In genomic region chr14:64970776-64971451, GRCh38 we compare ENCODE assay signal across 9 cellular contexts. TPM values are rescaled to one million over a fixed set of nuclear protein-coding genes. Genes with fewer than 3 reads are reported as not detected.
DNase-seq lines count a peak whose midpoint lies in the region; ATAC-seq, FAIRE-seq and TF ChIP-seq lines count a peak whose summit lies in the region.
"Had no signal": no experiment of that assay in that cellular context is flagged by ENCODE, and none has a peak within 500 bp of the region (broad histone marks: within the 10 kb centered on the region; RNA-seq: fewer than 3 reads in every experiment).

No MANE protein-coding gene starts in this region.

- SMC1A ChIA-PET in GM12878 (lab: Charles Lee; ENCODE audit: uncharacterized antibody, unreplicated experiment) = interaction anchor here (1.0 to 2.1 kb wide), 2 partner anchors 10 to 14 kb away, joined by 3 to 6 read pairs; no protein-coding TSS in a partner anchor

- no peak overlapping the region for H3K23ac ChIP-seq in mesendoderm (ENCODE audit: low read length)

- peaks cover 20% of the 10 kb centered on the region for H3K79me1 ChIP-seq in mesendoderm (ENCODE audit: low read length)

- H3K27ac ChIP-seq in left ventricle myocardium inferior (replicated peaks) (no peak overlapping the region), right atrium auricular region (no peak overlapping the region), GM12878 (ENCODE audit: control insufficient read depth, insufficient read depth) (no peak overlapping the region), mesendoderm (ENCODE audit: low read depth, low read length) (peak overlapping the region; percentile 19), RWPE1 (no peak overlapping the region)

- no peaks in the 10 kb centered on the region for H3K9me3 ChIP-seq in left ventricle myocardium inferior (replicated peaks)
- H3K9me3 ChIP-seq in right atrium auricular region = no peaks in the 10 kb centered on the region
- no peaks in the 10 kb centered on the region for H3K9me3 ChIP-seq in GM12878 (replicated peaks; ENCODE audit: control insufficient read depth, insufficient read depth, low read length)

- no peaks in the 10 kb centered on the region for H3K27me3 ChIP-seq in left ventricle myocardium inferior (ENCODE audit: low read depth)
- no peaks in the 10 kb centered on the region for H3K27me3 ChIP-seq in right atrium auricular region
- H3K27me3 ChIP-seq in GM12878 (replicated peaks in 1 of 2; ENCODE audit: control insufficient read depth in 2 of 2, insufficient read depth in 2 of 2, low read length in 1 of 2) = peaks cover 2 to 7% of the 10 kb centered on the region in 2 experiments
- no peaks in the 10 kb centered on the region for H3K27me3 ChIP-seq in mesendoderm (ENCODE audit: insufficient read depth, low read length, poor library complexity)

- intact Hi-C loops in left ventricle myocardium inferior (cut with micrococcal nuclease) = no loop called here
- intact Hi-C loops in GM12878 (cut with micrococcal nuclease; ENCODE audit: unreplicated experiment) = no loop called here

- H3K4me2 ChIP-seq in GM12878 (ENCODE audit: control insufficient read depth, insufficient read depth) = 0 out of 2 replicates have a peak overlapping the region, but pooled peaks have one; percentile 17
- H3K4me2 ChIP-seq in mesendoderm (ENCODE audit: low read length) = peak overlapping the region; percentile 46

- no TSS peak for BruUV-seq in GM12878 (replicated peaks; lab: Mats Ljungman, UMichigan)

- FAIRE-seq in GM12878 (lab: Jason Lieb, UNC) = no peak

- in situ Hi-C loops in GM12878 (cut with MboI) = no loop called here

- TF ChIP-seq CTCF in left ventricle myocardium inferior (IDR thresholded peaks at IDR 0.05; ENCODE audit: borderline replicate concordance) (no peak), right atrium auricular region (IDR thresholded peaks at IDR 0.05) (no peak), GM12878 (IDR thresholded peaks at IDR 0.05 in 2 of 3, conservative IDR thresholded peaks at IDR 0.05 in 1 of 3; ENCODE audit: control insufficient read depth in 2 of 3, extremely low read depth in 1 of 3, insufficient read depth in 1 of 3, low read depth in 3 of 3, low read length in 3 of 3) (no peak), RWPE1 (conservative IDR thresholded peaks at IDR 0.05; ENCODE audit: low read depth) (no peak)

- H2BK15ac ChIP-seq in mesendoderm (replicated peaks; ENCODE audit: low read depth) = no peak overlapping the region

- H3K4me1 ChIP-seq in left ventricle myocardium inferior = peaks cover 19% of the 10 kb centered on the region
- H3K4me1 ChIP-seq in right atrium auricular region = peaks cover 0 to 20% of the 10 kb centered on the region in 2 donors
- no peaks in the 10 kb centered on the region for H3K4me1 ChIP-seq in GM12878 (ENCODE audit: control insufficient read depth, insufficient read depth, low read length)
- H3K4me1 ChIP-seq in mesendoderm (ENCODE audit: control insufficient read depth, low read depth, low read length) = peaks cover 24% of the 10 kb centered on the region

- CTCF ChIA-PET in GM12878 (lab: Yijun Ruan, JAX) = interaction anchor here (0.9 to 2.1 kb wide), 7 partner anchors 10 to 148 kb away, joined by 3 to 7 read pairs (median 4); no protein-coding TSS in a partner anchor
- CTCF ChIA-PET in RWPE1 (lab: Yijun Ruan, JAX) = interaction anchor here (0.6 to 0.7 kb wide), 4 partner anchors 15 to 63 kb away, joined by 3 to 4 read pairs (median 3); no protein-coding TSS in a partner anchor

- RAD21 ChIA-PET in GM12878 (lab: Charles Lee; ENCODE audit: unreplicated experiment) = interaction anchor here (0.9 kb wide), 1 partner anchor 49 kb away, joined by 4 read pairs; no protein-coding TSS in a partner anchor

- H2AFZ ChIP-seq in GM12878 (ENCODE audit: control insufficient read depth, low read depth, low read length) = no peak overlapping the region

- H2BK120ac ChIP-seq in mesendoderm (ENCODE audit: low read depth, low read length) = no peak overlapping the region

- H2BK5ac ChIP-seq in mesendoderm (ENCODE audit: low read length) = no peak overlapping the region

- H3K36me3 ChIP-seq in left ventricle myocardium inferior = no peaks in the 10 kb centered on the region
- H3K36me3 ChIP-seq in right atrium auricular region = no peaks in the 10 kb centered on the region
- no peaks in the 10 kb centered on the region for H3K36me3 ChIP-seq in GM12878 (ENCODE audit: control insufficient read depth in 2 of 2, insufficient read depth in 2 of 2, low read length in 1 of 2)
- no peaks in the 10 kb centered on the region for H3K36me3 ChIP-seq in mesendoderm (ENCODE audit: control insufficient read depth, insufficient read depth, low read length)

- 90% methylated on average over 6 of the region's 6 CpGs for WGBS in GM12878 (ENCODE audit: insufficient coverage, insufficient replicate concordance, low lambda C conversion rate, missing lambda C conversion rate)
- no CpG with 5 or more reads among the region's 6 CpGs for WGBS in mesendoderm (ENCODE audit: extremely low coverage, insufficient coverage, low lambda C conversion rate)

- ATAC-seq in GM12878 = no peak
- no peak for ATAC-seq in GM21529 (IDR thresholded peaks at IDR 0.05; ENCODE audit: unreplicated experiment)

- H3K9ac ChIP-seq in GM12878 (ENCODE audit: control insufficient read depth, insufficient read depth, low read length) (no peak overlapping the region), mesendoderm (ENCODE audit: low read length) (peak overlapping the region; percentile 78)

- no peak for DNase-seq in left ventricle myocardium inferior
- DNase-seq in right atrium auricular region (ENCODE audit: low spot score) = no peak
- no peak for DNase-seq in GM12878 (ENCODE audit: low read depth, low spot score)
- peak; percentile 82 for DNase-seq in mesendoderm
- DNase-seq in RWPE1 (ENCODE audit: low spot score) = no peak
- DNase-seq in NCI-H524 treated with DMSO at 0.1 percent for 48 hours (lab: John Stamatoyannopoulos, UW) = no peak
- no peak for DNase-seq in DMS 273 (lab: John Stamatoyannopoulos, UW; ENCODE audit: unreplicated experiment)

- H4K5ac ChIP-seq in mesendoderm (ENCODE audit: low read length) = no peak overlapping the region

- POLR2A ChIA-PET in GM12878 (lab: Charles Lee) (no interaction called here), RWPE1 (lab: Yijun Ruan, JAX; ENCODE audit: low non-redundant PET) (no interaction called here)

- H4K20me1 ChIP-seq in GM12878 (ENCODE audit: control insufficient read depth, insufficient read depth) = no peaks in the 10 kb centered on the region

- H3K79me2 ChIP-seq in GM12878 (ENCODE audit: control insufficient read depth, insufficient read depth, low read length) (no peaks in the 10 kb centered on the region), mesendoderm (ENCODE audit: control insufficient read depth, insufficient read depth, low read length) (peaks cover 44% of the 10 kb centered on the region)

- no peak for TF ChIP-seq EP300 in GM12878 (IDR thresholded peaks at IDR 0.05; ENCODE audit: borderline replicate concordance in 1 of 2, control insufficient read depth in 1 of 2, low read depth in 2 of 2, low read length in 2 of 2)

- no peak overlapping the region for H4K8ac ChIP-seq in mesendoderm (ENCODE audit: low read depth, low read length)

- peak overlapping the region; percentile 17 for H3K4ac ChIP-seq in mesendoderm (ENCODE audit: low read depth, low read length)

- no peak for TF ChIP-seq POLR2A in GM12878 (IDR thresholded peaks at IDR 0.05; ENCODE audit: low read depth, low read length)

- H3K4me3 ChIP-seq in left ventricle myocardium inferior = peak overlapping the region; percentile 86
- peak overlapping the region in 1 of 2 donors; percentile 72 for H3K4me3 ChIP-seq in right atrium auricular region
- no peak overlapping the region for H3K4me3 ChIP-seq in GM12878
- peak overlapping the region; percentile 61 for H3K4me3 ChIP-seq in mesendoderm (ENCODE audit: low read length)

- H2AK5ac ChIP-seq in mesendoderm (ENCODE audit: low read length) = no peak overlapping the region

- TF ChIP-seq RAD21 in GM12878 (IDR thresholded peaks at IDR 0.05; ENCODE audit: insufficient read depth, low read depth, low read length) = no peak

- peak overlapping the region; percentile 88 for H3K56ac ChIP-seq in mesendoderm (ENCODE audit: low read length)

- H3K18ac ChIP-seq in mesendoderm (ENCODE audit: low read length) = peak overlapping the region; percentile 93

RNA-seq across cellular contexts. Expression of gene RAB15, which starts 1.2 kb away (rescaled TPM):
- total RNA-seq in left ventricle myocardium inferior (17.1 TPM), right atrium auricular region (10 to 100 TPM in 1 of 2 donors, 1 to 10 TPM in 1; 9.8 to 69.0 TPM), GM12878 (2014; rRNA removed) (2.3 and 2.9 TPM in 2 replicates), GM12878 (2014; rRNA removed; fragmentation: Illumina TruSeq; extraction: Trizol) (2.4 and 2.5 TPM in 2 replicates), GM12878 (2021) (2.6 and 2.8 TPM in 2 replicates)
- 0.76 and 1.8 TPM in 2 replicates for total RNA-seq in GM12878 (2013; cell fraction: nucleolus; rRNA removed)
- polyA plus RNA-seq in GM12878 (2011; ENCODE audit: low read depth) = 1.5 TPM
- polyA plus RNA-seq in GM12878 (2011; rRNA removed) (0.77 and 0.81 TPM in 2 replicates), GM12878 (2014; fragmentation: Illumina TruSeq; extraction: Trizol) (1.6 and 3.0 TPM in 2 replicates), GM12878 (2014; fragmentation: Nextera tagmentation; extraction: Ambion mirVana) (1 to 10 TPM in 1 of 2 experiments, under 1 TPM in 1; 0.32 to 1.0 TPM), GM12878 (2014; rRNA removed) (2.5 and 3.9 TPM in 2 replicates), GM12878 (2016; fragmentation: Nextera tagmentation; extraction: Ambion mirVana) (1 to 10 TPM; 1.0 to 1.8 TPM)
- polyA plus RNA-seq in GM12878 (2011; cell fraction: cytosol; rRNA removed) = 0.72 and 0.94 TPM in 2 replicates
- polyA plus RNA-seq in GM12878 (2011; cell fraction: nucleus; rRNA removed) = 5.4 and 8.7 TPM in 2 replicates
- 1.8 and 2.3 TPM in 2 replicates for polyA plus RNA-seq in GM12878 (2012)
- 0.41 and 0.88 TPM in 2 replicates for polyA minus RNA-seq in GM12878 (2011; rRNA and poly(A)+ RNA removed)
- polyA minus RNA-seq in GM12878 (2011; cell fraction: cytosol; rRNA and poly(A)+ RNA removed) = 0.40 TPM in 1 of 2 replicates, not detected in the other
- 0.24 and 0.48 TPM in 2 replicates for polyA minus RNA-seq in GM12878 (2011; cell fraction: nucleus; rRNA and poly(A)+ RNA removed)
- 42.6 TPM for polyA plus RNA-seq in mesendoderm (2013, experiment 1 of 2)
- polyA plus RNA-seq in mesendoderm (2013, experiment 2 of 2) = 42.7 TPM

RNA-seq across cellular contexts. Expression of gene FNTB, which starts 15.8 kb away (rescaled TPM):
- total RNA-seq in left ventricle myocardium inferior (17.9 TPM), right atrium auricular region (10 to 100 TPM; 11.2 to 14.2 TPM), GM12878 (2014; rRNA removed) (10.1 and 11.1 TPM in 2 replicates), GM12878 (2014; rRNA removed; fragmentation: Illumina TruSeq; extraction: Trizol) (13.6 and 14.7 TPM in 2 replicates), GM12878 (2021) (16.3 and 17.3 TPM in 2 replicates)
- 51.3 and 59.8 TPM in 2 replicates for total RNA-seq in GM12878 (2013; cell fraction: nucleolus; rRNA removed)
- polyA plus RNA-seq in GM12878 (2011; ENCODE audit: low read depth) = 10.5 TPM
- polyA plus RNA-seq in GM12878 (2011; rRNA removed) (19.6 and 25.1 TPM in 2 replicates), GM12878 (2014; fragmentation: Illumina TruSeq; extraction: Trizol) (16.0 and 17.4 TPM in 2 replicates), GM12878 (2014; fragmentation: Nextera tagmentation; extraction: Ambion mirVana) (10 to 100 TPM; 10.4 to 14.2 TPM), GM12878 (2014; rRNA removed) (16.0 and 18.1 TPM in 2 replicates), GM12878 (2016; fragmentation: Nextera tagmentation; extraction: Ambion mirVana) (10 to 100 TPM; 22.4 to 22.9 TPM)
- 29.0 and 33.2 TPM in 2 replicates for polyA plus RNA-seq in GM12878 (2011; cell fraction: cytosol; rRNA removed)
- polyA plus RNA-seq in GM12878 (2011; cell fraction: nucleus; rRNA removed) = 38.8 and 60.2 TPM in 2 replicates
- 12.3 and 15.5 TPM in 2 replicates for polyA plus RNA-seq in GM12878 (2012)
- 36.6 and 43.7 TPM in 2 replicates for polyA minus RNA-seq in GM12878 (2011; rRNA and poly(A)+ RNA removed)
- 12.2 and 14.3 TPM in 2 replicates for polyA minus RNA-seq in GM12878 (2011; cell fraction: cytosol; rRNA and poly(A)+ RNA removed)
- polyA minus RNA-seq in GM12878 (2011; cell fraction: nucleus; rRNA and poly(A)+ RNA removed) = 31.7 and 35.3 TPM in 2 replicates
- 12.8 TPM for polyA plus RNA-seq in mesendoderm (2013, experiment 1 of 2)
- 12.3 TPM for polyA plus RNA-seq in mesendoderm (2013, experiment 2 of 2)

RNA-seq across cellular contexts. Expression of gene GPX2, which starts 28.4 kb away (rescaled TPM):
- total RNA-seq in left ventricle myocardium inferior = not detected
- total RNA-seq in right atrium auricular region = not detected
- not detected in 2 replicates for total RNA-seq in GM12878 (2013; cell fraction: nucleolus; rRNA removed)
- total RNA-seq in GM12878 (2014; rRNA removed) = not detected in 2 replicates
- not detected in 2 replicates for total RNA-seq in GM12878 (2014; rRNA removed; fragmentation: Illumina TruSeq; extraction: Trizol)
- total RNA-seq in GM12878 (2021) = 0.85 TPM in 1 of 2 replicates, not detected in the other
- not detected for polyA plus RNA-seq in GM12878 (2011; ENCODE audit: low read depth)
- not detected in 2 replicates for polyA plus RNA-seq in GM12878 (2011; rRNA removed)
- not detected in 2 replicates for polyA plus RNA-seq in GM12878 (2011; cell fraction: cytosol; rRNA removed)
- not detected in 2 replicates for polyA plus RNA-seq in GM12878 (2011; cell fraction: nucleus; rRNA removed)
- polyA plus RNA-seq in GM12878 (2012) = 0.15 and 0.32 TPM in 2 replicates
- polyA plus RNA-seq in GM12878 (2014; fragmentation: Illumina TruSeq; extraction: Trizol) = not detected in 2 replicates
- polyA plus RNA-seq in GM12878 (2014; fragmentation: Nextera tagmentation; extraction: Ambion mirVana) = not detected
- not detected in 2 replicates for polyA plus RNA-seq in GM12878 (2014; rRNA removed)
- not detected for polyA plus RNA-seq in GM12878 (2016; fragmentation: Nextera tagmentation; extraction: Ambion mirVana)
- polyA minus RNA-seq in GM12878 (2011; rRNA and poly(A)+ RNA removed) = not detected in 2 replicates
- not detected in 2 replicates for polyA minus RNA-seq in GM12878 (2011; cell fraction: cytosol; rRNA and poly(A)+ RNA removed)
- not detected in 2 replicates for polyA minus RNA-seq in GM12878 (2011; cell fraction: nucleus; rRNA and poly(A)+ RNA removed)
- 1.2 TPM for polyA plus RNA-seq in mesendoderm (2013, experiment 1 of 2)
- polyA plus RNA-seq in mesendoderm (2013, experiment 2 of 2) = 1.1 TPM
- total RNA-seq: glomerular endothelial cell had no signal

RNA-seq across cellular contexts. Expression of gene CHURC1, which starts 56.7 kb away (rescaled TPM):
- total RNA-seq in left ventricle myocardium inferior (89.8 TPM), right atrium auricular region (100 to 1,000 TPM in 1 of 2 donors, 10 to 100 TPM in 1; 70.9 to 102 TPM), GM12878 (2014; rRNA removed) (41.0 and 56.9 TPM in 2 replicates), GM12878 (2014; rRNA removed; fragmentation: Illumina TruSeq; extraction: Trizol) (73.3 and 81.0 TPM in 2 replicates), GM12878 (2021) (65.3 and 70.2 TPM in 2 replicates)
- total RNA-seq in GM12878 (2013; cell fraction: nucleolus; rRNA removed) = 143 and 151 TPM in 2 replicates
- polyA plus RNA-seq in GM12878 (2011; ENCODE audit: low read depth) = 15.3 TPM
- polyA plus RNA-seq in GM12878 (2011; rRNA removed) (193 and 241 TPM in 2 replicates), GM12878 (2014; fragmentation: Illumina TruSeq; extraction: Trizol) (88.3 and 111 TPM in 2 replicates), GM12878 (2014; fragmentation: Nextera tagmentation; extraction: Ambion mirVana) (100 to 1,000 TPM; 408 to 421 TPM), GM12878 (2014; rRNA removed) (50.9 and 65.4 TPM in 2 replicates), GM12878 (2016; fragmentation: Nextera tagmentation; extraction: Ambion mirVana) (100 to 1,000 TPM; 237 to 262 TPM)
- polyA plus RNA-seq in GM12878 (2011; cell fraction: cytosol; rRNA removed) = 47.7 and 137 TPM in 2 replicates
- 52.4 and 56.9 TPM in 2 replicates for polyA plus RNA-seq in GM12878 (2011; cell fraction: nucleus; rRNA removed)
- 58.2 and 78.5 TPM in 2 replicates for polyA plus RNA-seq in GM12878 (2012)
- polyA minus RNA-seq in GM12878 (2011; rRNA and poly(A)+ RNA removed) = 22.6 and 25.2 TPM in 2 replicates
- polyA minus RNA-seq in GM12878 (2011; cell fraction: cytosol; rRNA and poly(A)+ RNA removed) = 7.2 and 9.6 TPM in 2 replicates
- polyA minus RNA-seq in GM12878 (2011; cell fraction: nucleus; rRNA and poly(A)+ RNA removed) = 21.5 and 24.7 TPM in 2 replicates
- 72.3 TPM for polyA plus RNA-seq in mesendoderm (2013, experiment 1 of 2)
- polyA plus RNA-seq in mesendoderm (2013, experiment 2 of 2) = 79.8 TPM
